In the genomic region with DNA sequence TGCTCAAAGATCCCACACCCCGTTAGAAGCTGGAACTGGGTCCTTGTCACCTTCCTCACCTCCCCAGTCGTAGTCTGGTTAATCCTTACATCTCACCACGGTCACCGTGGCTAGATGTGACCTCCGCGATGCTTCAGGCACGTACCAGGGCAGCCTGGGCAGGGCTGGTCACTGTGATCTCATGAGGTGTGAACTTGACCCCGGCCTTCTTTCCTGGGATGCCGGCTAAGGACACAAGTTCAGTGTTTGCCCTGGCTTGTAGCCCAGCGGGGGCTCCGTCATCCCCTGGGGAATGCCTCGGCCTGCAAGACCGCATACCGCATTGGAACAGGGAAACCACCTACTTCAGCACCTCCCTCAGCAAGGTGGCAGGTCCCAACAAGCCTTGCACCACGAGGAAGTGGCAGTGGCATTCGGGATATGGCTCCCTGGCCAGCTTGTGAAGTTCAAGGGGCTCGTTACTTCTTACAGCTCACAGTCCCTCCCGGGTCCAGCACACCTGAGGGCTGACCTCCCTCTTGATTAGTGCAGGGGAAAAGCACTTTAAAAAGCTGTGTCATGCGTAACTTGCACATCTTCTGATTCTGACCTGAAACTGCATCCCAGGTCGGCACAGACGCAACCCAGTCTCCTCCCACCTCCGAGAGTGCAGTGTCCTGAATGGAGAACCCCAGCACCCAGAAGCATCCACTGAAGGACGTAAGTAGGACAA, we compare ENCODE assay signal across 1 cellular context.
TF ChIP-seq lines count a peak whose summit lies in the region.

No MANE protein-coding gene starts in this region.

TF ChIP-seq in HepG2, 621 proteins besides CTCF, POLR2A, EP300 and RAD21 (continued from another document and continues in another):
- TF ChIP-seq GLI4 (CRISPR knock-in tag; IDR thresholded peaks at IDR 0.05; ENCODE audit: borderline replicate concordance) (no peak), ZNF569 (CRISPR knock-in tag; IDR thresholded peaks at IDR 0.05; ENCODE audit: borderline replicate concordance) (no peak), KLF15 (CRISPR knock-in tag; IDR thresholded peaks at IDR 0.05; ENCODE audit: borderline replicate concordance) (no peak), FIP1L1 (IDR thresholded peaks at IDR 0.05; ENCODE audit: borderline replicate concordance, insufficient read depth, low read depth, low read length) (no peak), KAT2B (IDR thresholded peaks at IDR 0.05; ENCODE audit: borderline replicate concordance, low read depth, low read length) (no peak), POLR2AphosphoS2 (IDR thresholded peaks at IDR 0.05; ENCODE audit: low read depth, low read length) (peak; percentile 65; the same call in 1 of the 2 replicates), ZNF879 (CRISPR knock-in tag; IDR thresholded peaks at IDR 0.05) (no peak), ZNF446 (CRISPR knock-in tag; IDR thresholded peaks at IDR 0.05) (no peak), BRD4 (CRISPR knock-in tag; IDR thresholded peaks at IDR 0.05) (no peak; the same call in 1 of the 2 replicates), ZNF451 (CRISPR knock-in tag; IDR thresholded peaks at IDR 0.05) (peak; percentile 75; the same call in 1 of the 2 replicates), MBD4 (IDR thresholded peaks at IDR 0.05; ENCODE audit: borderline replicate concordance, low read length) (no peak), ZNF772 (CRISPR knock-in tag; IDR thresholded peaks at IDR 0.05) (peak; percentile 75; the same call in 1 of the 2 replicates), ZFX (CRISPR knock-in tag; IDR thresholded peaks at IDR 0.05; ENCODE audit: low read depth) (peak; percentile 78), NCOR1 (IDR thresholded peaks at IDR 0.05; ENCODE audit: borderline replicate concordance, low read length) (peak; percentile 76; the same call in 1 of the 2 replicates), SP2 (CRISPR knock-in tag; IDR thresholded peaks at IDR 0.05) (no peak), NFE2 (CRISPR knock-in tag; IDR thresholded peaks at IDR 0.05) (no peak), TRIM24 (CRISPR knock-in tag; IDR thresholded peaks at IDR 0.05) (0 out of 2 replicates have a peak, but pooled peaks have one; percentile 49), ZNF747 (CRISPR knock-in tag; IDR thresholded peaks at IDR 0.05; ENCODE audit: borderline replicate concordance) (peak; percentile 48; the same call in 1 of the 2 replicates), ZNF605 (CRISPR knock-in tag; IDR thresholded peaks at IDR 0.05) (peak; percentile 88), ZNF354B (CRISPR knock-in tag; IDR thresholded peaks at IDR 0.05) (no peak), HCFC1 (IDR thresholded peaks at IDR 0.05; ENCODE audit: low read depth, low read length) (no peak), SP4 (CRISPR knock-in tag; IDR thresholded peaks at IDR 0.05) (peak; percentile 77), FLYWCH1 (CRISPR knock-in tag; IDR thresholded peaks at IDR 0.05) (no peak), ZBTB3 (CRISPR knock-in tag; IDR thresholded peaks at IDR 0.05; ENCODE audit: borderline replicate concordance, low read depth) (no peak), ZNF234 (CRISPR knock-in tag; conservative IDR thresholded peaks at IDR 0.05) (no peak), IKZF4 (CRISPR knock-in tag; IDR thresholded peaks at IDR 0.05; ENCODE audit: borderline replicate concordance, low read depth, not compliant biosample characterization) (no peak), LCORL (IDR thresholded peaks at IDR 0.05) (no peak), LCORL (CRISPR knock-in tag; IDR thresholded peaks at IDR 0.05) (peak; percentile 85), HOXA7 (CRISPR knock-in tag; IDR thresholded peaks at IDR 0.05) (no peak), ZNF556 (CRISPR knock-in tag; IDR thresholded peaks at IDR 0.05; ENCODE audit: borderline replicate concordance) (peak; percentile 86), ZNF549 (CRISPR knock-in tag; IDR thresholded peaks at IDR 0.05) (no peak), TEAD3 (CRISPR knock-in tag; optimal IDR thresholded peaks at IDR 0.05; ENCODE audit: borderline replicate concordance) (peak; percentile 93), ZEB1 (IDR thresholded peaks at IDR 0.05; ENCODE audit: insufficient replicate concordance, low read depth) (no peak), ZNF138 (CRISPR knock-in tag; IDR thresholded peaks at IDR 0.05; ENCODE audit: low read depth) (no peak)
- TF ChIP-seq, protein P1, sequence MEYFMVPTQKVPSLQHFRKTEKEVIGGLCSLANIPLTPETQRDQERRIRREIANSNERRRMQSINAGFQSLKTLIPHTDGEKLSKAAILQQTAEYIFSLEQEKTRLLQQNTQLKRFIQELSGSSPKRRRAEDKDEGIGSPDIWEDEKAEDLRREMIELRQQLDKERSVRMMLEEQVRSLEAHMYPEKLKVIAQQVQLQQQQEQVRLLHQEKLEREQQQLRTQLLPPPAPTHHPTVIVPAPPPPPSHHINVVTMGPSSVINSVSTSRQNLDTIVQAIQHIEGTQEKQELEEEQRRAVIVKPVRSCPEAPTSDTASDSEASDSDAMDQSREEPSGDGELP (IDR thresholded peaks at IDR 0.05; ENCODE audit: borderline replicate concordance, low read depth): peak; percentile 41; the same call in 1 of the 2 replicates
- TF ChIP-seq, protein P2, sequence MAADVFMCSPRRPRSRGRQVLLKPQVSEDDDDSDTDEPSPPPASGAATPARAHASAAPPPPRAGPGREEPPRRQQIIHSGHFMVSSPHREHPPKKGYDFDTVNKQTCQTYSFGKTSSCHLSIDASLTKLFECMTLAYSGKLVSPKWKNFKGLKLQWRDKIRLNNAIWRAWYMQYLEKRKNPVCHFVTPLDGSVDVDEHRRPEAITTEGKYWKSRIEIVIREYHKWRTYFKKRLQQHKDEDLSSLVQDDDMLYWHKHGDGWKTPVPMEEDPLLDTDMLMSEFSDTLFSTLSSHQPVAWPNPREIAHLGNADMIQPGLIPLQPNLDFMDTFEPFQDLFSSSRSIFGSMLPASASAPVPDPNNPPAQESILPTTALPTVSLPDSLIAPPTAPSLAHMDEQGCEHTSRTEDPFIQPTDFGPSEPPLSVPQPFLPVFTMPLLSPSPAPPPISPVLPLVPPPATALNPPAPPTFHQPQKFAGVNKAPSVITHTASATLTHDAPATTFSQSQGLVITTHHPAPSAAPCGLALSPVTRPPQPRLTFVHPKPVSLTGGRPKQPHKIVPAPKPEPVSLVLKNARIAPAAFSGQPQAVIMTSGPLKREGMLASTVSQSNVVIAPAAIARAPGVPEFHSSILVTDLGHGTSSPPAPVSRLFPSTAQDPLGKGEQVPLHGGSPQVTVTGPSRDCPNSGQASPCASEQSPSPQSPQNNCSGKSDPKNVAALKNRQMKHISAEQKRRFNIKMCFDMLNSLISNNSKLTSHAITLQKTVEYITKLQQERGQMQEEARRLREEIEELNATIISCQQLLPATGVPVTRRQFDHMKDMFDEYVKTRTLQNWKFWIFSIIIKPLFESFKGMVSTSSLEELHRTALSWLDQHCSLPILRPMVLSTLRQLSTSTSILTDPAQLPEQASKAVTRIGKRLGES (CRISPR knock-in tag; IDR thresholded peaks at IDR 0.05; ENCODE audit: borderline replicate concordance): no peak
- TF ChIP-seq, protein P3, sequence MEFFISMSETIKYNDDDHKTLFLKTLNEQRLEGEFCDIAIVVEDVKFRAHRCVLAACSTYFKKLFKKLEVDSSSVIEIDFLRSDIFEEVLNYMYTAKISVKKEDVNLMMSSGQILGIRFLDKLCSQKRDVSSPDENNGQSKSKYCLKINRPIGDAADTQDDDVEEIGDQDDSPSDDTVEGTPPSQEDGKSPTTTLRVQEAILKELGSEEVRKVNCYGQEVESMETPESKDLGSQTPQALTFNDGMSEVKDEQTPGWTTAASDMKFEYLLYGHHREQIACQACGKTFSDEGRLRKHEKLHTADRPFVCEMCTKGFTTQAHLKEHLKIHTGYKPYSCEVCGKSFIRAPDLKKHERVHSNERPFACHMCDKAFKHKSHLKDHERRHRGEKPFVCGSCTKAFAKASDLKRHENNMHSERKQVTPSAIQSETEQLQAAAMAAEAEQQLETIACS (CRISPR knock-in tag; IDR thresholded peaks at IDR 0.05): no peak; the same call in 1 of the 2 replicates
- TF ChIP-seq, protein P4, sequence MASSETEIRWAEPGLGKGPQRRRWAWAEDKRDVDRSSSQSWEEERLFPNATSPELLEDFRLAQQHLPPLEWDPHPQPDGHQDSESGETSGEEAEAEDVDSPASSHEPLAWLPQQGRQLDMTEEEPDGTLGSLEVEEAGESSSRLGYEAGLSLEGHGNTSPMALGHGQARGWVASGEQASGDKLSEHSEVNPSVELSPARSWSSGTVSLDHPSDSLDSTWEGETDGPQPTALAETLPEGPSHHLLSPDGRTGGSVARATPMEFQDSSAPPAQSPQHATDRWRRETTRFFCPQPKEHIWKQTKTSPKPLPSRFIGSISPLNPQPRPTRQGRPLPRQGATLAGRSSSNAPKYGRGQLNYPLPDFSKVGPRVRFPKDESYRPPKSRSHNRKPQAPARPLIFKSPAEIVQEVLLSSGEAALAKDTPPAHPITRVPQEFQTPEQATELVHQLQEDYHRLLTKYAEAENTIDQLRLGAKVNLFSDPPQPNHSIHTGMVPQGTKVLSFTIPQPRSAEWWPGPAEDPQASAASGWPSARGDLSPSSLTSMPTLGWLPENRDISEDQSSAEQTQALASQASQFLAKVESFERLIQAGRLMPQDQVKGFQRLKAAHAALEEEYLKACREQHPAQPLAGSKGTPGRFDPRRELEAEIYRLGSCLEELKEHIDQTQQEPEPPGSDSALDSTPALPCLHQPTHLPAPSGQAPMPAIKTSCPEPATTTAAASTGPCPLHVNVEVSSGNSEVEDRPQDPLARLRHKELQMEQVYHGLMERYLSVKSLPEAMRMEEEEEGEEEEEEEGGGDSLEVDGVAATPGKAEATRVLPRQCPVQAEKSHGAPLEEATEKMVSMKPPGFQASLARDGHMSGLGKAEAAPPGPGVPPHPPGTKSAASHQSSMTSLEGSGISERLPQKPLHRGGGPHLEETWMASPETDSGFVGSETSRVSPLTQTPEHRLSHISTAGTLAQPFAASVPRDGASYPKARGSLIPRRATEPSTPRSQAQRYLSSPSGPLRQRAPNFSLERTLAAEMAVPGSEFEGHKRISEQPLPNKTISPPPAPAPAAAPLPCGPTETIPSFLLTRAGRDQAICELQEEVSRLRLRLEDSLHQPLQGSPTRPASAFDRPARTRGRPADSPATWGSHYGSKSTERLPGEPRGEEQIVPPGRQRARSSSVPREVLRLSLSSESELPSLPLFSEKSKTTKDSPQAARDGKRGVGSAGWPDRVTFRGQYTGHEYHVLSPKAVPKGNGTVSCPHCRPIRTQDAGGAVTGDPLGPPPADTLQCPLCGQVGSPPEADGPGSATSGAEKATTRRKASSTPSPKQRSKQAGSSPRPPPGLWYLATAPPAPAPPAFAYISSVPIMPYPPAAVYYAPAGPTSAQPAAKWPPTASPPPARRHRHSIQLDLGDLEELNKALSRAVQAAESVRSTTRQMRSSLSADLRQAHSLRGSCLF (CRISPR knock-in tag; IDR thresholded peaks at IDR 0.05; ENCODE audit: borderline replicate concordance): no peak
- TF ChIP-seq, protein P5, sequence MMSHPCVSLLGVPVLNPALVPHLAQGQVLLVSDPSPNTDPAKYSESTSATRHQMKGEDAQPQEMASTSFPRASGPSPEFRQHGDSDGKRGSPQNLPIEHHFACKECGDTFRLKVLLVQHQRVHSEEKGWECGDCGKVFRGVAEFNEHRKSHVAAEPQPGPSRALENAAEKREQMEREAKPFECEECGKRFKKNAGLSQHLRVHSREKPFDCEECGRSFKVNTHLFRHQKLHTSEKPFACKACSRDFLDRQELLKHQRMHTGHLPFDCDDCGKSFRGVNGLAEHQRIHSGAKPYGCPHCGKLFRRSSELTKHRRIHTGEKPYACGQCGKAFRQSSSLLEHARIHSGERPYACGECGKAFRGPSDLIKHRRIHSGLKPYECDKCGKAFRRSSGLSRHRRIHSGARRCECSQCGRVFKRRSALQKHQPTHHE (CRISPR knock-in tag; IDR thresholded peaks at IDR 0.05; ENCODE audit: borderline replicate concordance): no peak; the same call in 1 of the 2 replicates
- TF ChIP-seq, protein P6, sequence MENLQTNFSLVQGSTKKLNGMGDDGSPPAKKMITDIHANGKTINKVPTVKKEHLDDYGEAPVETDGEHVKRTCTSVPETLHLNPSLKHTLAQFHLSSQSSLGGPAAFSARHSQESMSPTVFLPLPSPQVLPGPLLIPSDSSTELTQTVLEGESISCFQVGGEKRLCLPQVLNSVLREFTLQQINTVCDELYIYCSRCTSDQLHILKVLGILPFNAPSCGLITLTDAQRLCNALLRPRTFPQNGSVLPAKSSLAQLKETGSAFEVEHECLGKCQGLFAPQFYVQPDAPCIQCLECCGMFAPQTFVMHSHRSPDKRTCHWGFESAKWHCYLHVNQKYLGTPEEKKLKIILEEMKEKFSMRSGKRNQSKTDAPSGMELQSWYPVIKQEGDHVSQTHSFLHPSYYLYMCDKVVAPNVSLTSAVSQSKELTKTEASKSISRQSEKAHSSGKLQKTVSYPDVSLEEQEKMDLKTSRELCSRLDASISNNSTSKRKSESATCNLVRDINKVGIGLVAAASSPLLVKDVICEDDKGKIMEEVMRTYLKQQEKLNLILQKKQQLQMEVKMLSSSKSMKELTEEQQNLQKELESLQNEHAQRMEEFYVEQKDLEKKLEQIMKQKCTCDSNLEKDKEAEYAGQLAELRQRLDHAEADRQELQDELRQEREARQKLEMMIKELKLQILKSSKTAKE (CRISPR knock-in tag; IDR thresholded peaks at IDR 0.05; ENCODE audit: borderline replicate concordance): peak; percentile 99
- TF ChIP-seq, protein P7, sequence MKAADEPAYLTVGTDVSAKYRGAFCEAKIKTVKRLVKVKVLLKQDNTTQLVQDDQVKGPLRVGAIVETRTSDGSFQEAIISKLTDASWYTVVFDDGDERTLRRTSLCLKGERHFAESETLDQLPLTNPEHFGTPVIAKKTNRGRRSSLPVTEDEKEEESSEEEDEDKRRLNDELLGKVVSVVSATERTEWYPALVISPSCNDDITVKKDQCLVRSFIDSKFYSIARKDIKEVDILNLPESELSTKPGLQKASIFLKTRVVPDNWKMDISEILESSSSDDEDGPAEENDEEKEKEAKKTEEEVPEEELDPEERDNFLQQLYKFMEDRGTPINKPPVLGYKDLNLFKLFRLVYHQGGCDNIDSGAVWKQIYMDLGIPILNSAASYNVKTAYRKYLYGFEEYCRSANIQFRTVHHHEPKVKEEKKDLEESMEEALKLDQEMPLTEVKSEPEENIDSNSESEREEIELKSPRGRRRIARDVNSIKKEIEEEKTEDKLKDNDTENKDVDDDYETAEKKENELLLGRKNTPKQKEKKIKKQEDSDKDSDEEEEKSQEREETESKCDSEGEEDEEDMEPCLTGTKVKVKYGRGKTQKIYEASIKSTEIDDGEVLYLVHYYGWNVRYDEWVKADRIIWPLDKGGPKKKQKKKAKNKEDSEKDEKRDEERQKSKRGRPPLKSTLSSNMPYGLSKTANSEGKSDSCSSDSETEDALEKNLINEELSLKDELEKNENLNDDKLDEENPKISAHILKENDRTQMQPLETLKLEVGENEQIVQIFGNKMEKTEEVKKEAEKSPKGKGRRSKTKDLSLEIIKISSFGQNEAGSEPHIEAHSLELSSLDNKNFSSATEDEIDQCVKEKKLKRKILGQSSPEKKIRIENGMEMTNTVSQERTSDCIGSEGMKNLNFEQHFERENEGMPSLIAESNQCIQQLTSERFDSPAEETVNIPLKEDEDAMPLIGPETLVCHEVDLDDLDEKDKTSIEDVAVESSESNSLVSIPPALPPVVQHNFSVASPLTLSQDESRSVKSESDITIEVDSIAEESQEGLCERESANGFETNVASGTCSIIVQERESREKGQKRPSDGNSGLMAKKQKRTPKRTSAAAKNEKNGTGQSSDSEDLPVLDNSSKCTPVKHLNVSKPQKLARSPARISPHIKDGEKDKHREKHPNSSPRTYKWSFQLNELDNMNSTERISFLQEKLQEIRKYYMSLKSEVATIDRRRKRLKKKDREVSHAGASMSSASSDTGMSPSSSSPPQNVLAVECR (CRISPR knock-in tag; IDR thresholded peaks at IDR 0.05; ENCODE audit: borderline replicate concordance): peak; percentile 75
- TF ChIP-seq, protein P8, sequence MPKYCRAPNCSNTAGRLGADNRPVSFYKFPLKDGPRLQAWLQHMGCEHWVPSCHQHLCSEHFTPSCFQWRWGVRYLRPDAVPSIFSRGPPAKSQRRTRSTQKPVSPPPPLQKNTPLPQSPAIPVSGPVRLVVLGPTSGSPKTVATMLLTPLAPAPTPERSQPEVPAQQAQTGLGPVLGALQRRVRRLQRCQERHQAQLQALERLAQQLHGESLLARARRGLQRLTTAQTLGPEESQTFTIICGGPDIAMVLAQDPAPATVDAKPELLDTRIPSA (CRISPR knock-in tag; IDR thresholded peaks at IDR 0.05; ENCODE audit: borderline replicate concordance): no peak
